ENCODE assay signal across 15 cellular contexts in genomic region chr1:234647245-234647644, GRCh38.
A peak's percentile ranks its signal among the peaks of the same experiment; 100 is the strongest.
DNase-seq lines count a peak whose midpoint lies in the region; ATAC-seq and TF ChIP-seq lines count a peak whose summit lies in the region.
"Had no signal": no experiment of that assay in that cellular context is flagged by ENCODE, and none has a peak within 500 bp of the region (broad histone marks: within the 10 kb centered on the region; RNA-seq: fewer than 3 reads in every experiment).

No MANE protein-coding gene starts in this region.

- no peak overlapping the region for H3K4me2 ChIP-seq in MM.1S (ENCODE audit: low read depth, low read length)
- H3K4me2 ChIP-seq: hepatocyte, KMS-11, SK-N-SH had no signal

- H3K9me3 ChIP-seq in MM.1S (replicated peaks; ENCODE audit: insufficient read depth, low read length): no peaks in the 10 kb centered on the region
- H3K9me3 ChIP-seq: SK-N-SH, thyroid gland had no signal

- H3K36me3 ChIP-seq in MM.1S (replicated peaks; ENCODE audit: insufficient read depth, low read length): no peaks in the 10 kb centered on the region
- H3K36me3 ChIP-seq: thyroid gland had no signal

- TF ChIP-seq CTCF in MM.1S (IDR thresholded peaks at IDR 0.05; ENCODE audit: low read length): no peak

- no peaks in the 10 kb centered on the region for H3K27me3 ChIP-seq in MM.1S (replicated peaks; ENCODE audit: insufficient read depth, low read length)
- H3K27me3 ChIP-seq: hepatocyte, thyroid gland had no signal

- no peaks in the 10 kb centered on the region for H3F3A ChIP-seq in MM.1S (ENCODE audit: insufficient read depth, low read length)

- no peaks in the 10 kb centered on the region for H4K20me1 ChIP-seq in MM.1S (ENCODE audit: insufficient read depth, low read length)

- peak overlapping the region; percentile 19; the same call in 1 of the 2 replicates for H3K27ac ChIP-seq in MM.1S (ENCODE audit: low read length)
- H3K27ac ChIP-seq: hepatocyte, KMS-11, thyroid gland had no signal

- no peaks in the 10 kb centered on the region for H3K79me2 ChIP-seq in MM.1S (ENCODE audit: low read length)
- H3K79me2 ChIP-seq: hepatocyte had no signal

- H3K9ac ChIP-seq in MM.1S (ENCODE audit: low read length): no peak overlapping the region
- H3K9ac ChIP-seq: KMS-11, SK-N-SH had no signal

- no peak overlapping the region for H3K4me3 ChIP-seq in MM.1S (ENCODE audit: low read length)
- H3K4me3 ChIP-seq: hepatocyte, thyroid gland had no signal

- peak; percentile 75 for DNase-seq in MM.1S
- peak; percentile 65 for DNase-seq in NCI-H2029 (lab: John Stamatoyannopoulos, UW)
- peak; percentile 29 for DNase-seq in NCI-H748 treated with DMSO at 0.1 percent for 48 hours (lab: John Stamatoyannopoulos, UW)
- peak; percentile 36 for DNase-seq in germinal center (ENCODE audit: low spot score)
- no peak for DNase-seq in HUDEP-2 (lab: John Stamatoyannopoulos, UW; ENCODE audit: unreplicated experiment in 76 of 76)
- DNase-seq: activated CD4-positive, alpha-beta T cell treated with anti-CD3 and anti-CD28 coated beads, Interleukin-2, amount 10 ng/mL, durations not matched to agents 7 days and 5 days; anterior cingulate cortex; NCI-H1694 treated with DMSO at 0.1 percent for 48 hours; SK-N-SH; stimulated activated CD4-positive, alpha-beta T cell treated with anti-CD3 and anti-CD28 coated beads, Interleukin-12 subunit alpha, Interleukin-12 subunit beta, amount 100 ng/mL, for 4 hours; thyroid gland had no signal

- no peak for ATAC-seq in HG03280 (IDR thresholded peaks at IDR 0.05; ENCODE audit: unreplicated experiment)
- no peak for ATAC-seq in HG03354 (IDR thresholded peaks at IDR 0.05; ENCODE audit: poor library complexity, severe bottlenecking, unreplicated experiment)

- H3K9me2 ChIP-seq in MM.1S (replicated peaks; ENCODE audit: insufficient read depth, low read length): no peaks in the 10 kb centered on the region
- H3K9me2 ChIP-seq: SK-N-SH had no signal

- peaks cover 10% of the 10 kb centered on the region for H3K4me1 ChIP-seq in MM.1S (ENCODE audit: low read length)

- H2AFZ ChIP-seq in MM.1S (ENCODE audit: low read length): no peak overlapping the region
- H2AFZ ChIP-seq: hepatocyte had no signal

Comparison
In these comparisons a context has a peak if more than half of its experiments do, and no peak if none do; other contexts are left out.
1. DNase-seq: peak in MM.1S (single experiment), NCI-H2029 (single experiment), NCI-H748 treated with DMSO at 0.1 percent for 48 hours (single experiment) and germinal center (single experiment); none in HUDEP-2 (0 of 76).